In genomic region chr10:122740640-122741039, GRCh38 we compare ENCODE assay signal across 1 cellular context.
TF ChIP-seq lines count a peak whose summit lies in the region.

No MANE protein-coding gene starts in this region.

TF ChIP-seq in Ishikawa, 13 proteins besides CTCF, POLR2A, EP300 and RAD21 (continued from another document):
- TF ChIP-seq MAX (IDR thresholded peaks at IDR 0.05) (no peak), YY1 (IDR thresholded peaks at IDR 0.05; ENCODE audit: low read depth) (0 out of 2 replicates have a peak, but pooled peaks have one; percentile 37), EGR1 (IDR thresholded peaks at IDR 0.05) (no peak), CEBPB (IDR thresholded peaks at IDR 0.05) (no peak), FOXM1 (IDR thresholded peaks at IDR 0.05; ENCODE audit: borderline replicate concordance, low read depth) (no peak), CREB1 (IDR thresholded peaks at IDR 0.05; ENCODE audit: low read depth) (no peak), TCF12 (IDR thresholded peaks at IDR 0.05; ENCODE audit: low read depth) (no peak), NFIC (IDR thresholded peaks at IDR 0.05) (peak; percentile 56), TAF1 (IDR thresholded peaks at IDR 0.05; ENCODE audit: low read depth) (no peak), TEAD4 (IDR thresholded peaks at IDR 0.05) (peak; percentile 35; the same call in 1 of the 2 replicates), ZBTB7A (IDR thresholded peaks at IDR 0.05; ENCODE audit: low read depth) (no peak)
